ENCODE assay signal across 11 cellular contexts in genomic region chr6:168007592-168008338, GRCh38. TPM values are rescaled to one million over a fixed set of nuclear protein-coding genes. Genes with fewer than 3 reads are reported as not detected.
A peak's percentile ranks its signal among the peaks of the same experiment; 100 is the strongest.
DNase-seq lines count a peak whose midpoint lies in the region; ATAC-seq, FAIRE-seq and TF ChIP-seq lines count a peak whose summit lies in the region.
"Had no signal": no experiment of that assay in that cellular context is flagged by ENCODE, and none has a peak within 500 bp of the region (broad histone marks: within the 10 kb centered on the region; RNA-seq: fewer than 3 reads in every experiment).

No MANE protein-coding gene starts in this region.

- H3K4me3 ChIP-seq in AG09309 (ENCODE audit: control insufficient read depth, low read depth, low read length) (no peak overlapping the region), MG63 (no peak overlapping the region), brain microvascular endothelial cell (ENCODE audit: low read depth, low read length) (no peak overlapping the region), HepG2 (replicated peaks in 1 of 3; ENCODE audit: insufficient read depth in 1 of 3, low read depth in 2 of 3, low read length in 3 of 3) (no peak overlapping the region)

- peak; percentile 97 for DNase-seq in AG09309 (ENCODE audit: low read depth)
- peak; percentile 89 for DNase-seq in MG63
- DNase-seq in brain microvascular endothelial cell, result peak; percentile 100
- DNase-seq in HepG2 (ENCODE audit: low spot score), result peak; percentile 28
- DNase-seq in T-helper 2 cell treated with Interferon-gamma antibody and Interleukin-4, amounts not matched to agents 5 μg/mL and 100 μg/mL, for 36 hours (ENCODE audit: low spot score), result no peak
- no peak for DNase-seq in left colon
- DNase-seq: activated CD4-positive, alpha-beta T cell treated with anti-CD3 and anti-CD28 coated beads, Interleukin-2, amount 50 U/mL, for 4 hours; DMS153; NCI-H2029 had no signal

- CTCF ChIA-PET in HepG2 (lab: Yijun Ruan, JAX; ENCODE audit: low intra/inter-chr PET ratio, low total read pairs), result no interaction called here

- FAIRE-seq in HepG2 (lab: Jason Lieb, UNC), result no peak

- no peak overlapping the region for H2AFZ ChIP-seq in HepG2 (ENCODE audit: low read length)

- no peaks in the 10 kb centered on the region for H3K79me2 ChIP-seq in HepG2 (ENCODE audit: insufficient read depth, low read length)

- H3K27ac ChIP-seq in brain microvascular endothelial cell (peak overlapping the region; percentile 96), HepG2 (ENCODE audit: extremely low read length, insufficient read depth, low read length) (no peak overlapping the region)

- H3K27me3 Mint-ChIP-seq in T-helper 2 cell treated with Interferon-gamma antibody and Interleukin-4, amounts not matched to agents 5 μg/mL and 100 μg/mL, for 36 hours (ENCODE audit: low read depth), result no peaks in the 10 kb centered on the region

- intact Hi-C loops in HepG2 (cut with micrococcal nuclease; ENCODE audit: unreplicated experiment) (no loop called here), left colon (cut with DNase I, micrococcal nuclease) (no loop called here)

- TF ChIP-seq CTCF in AG09309 (IDR thresholded peaks at IDR 0.05; ENCODE audit: control insufficient read depth, insufficient read depth, low read depth, low read length, missing control alignments), result no peak
- TF ChIP-seq CTCF in brain microvascular endothelial cell (IDR thresholded peaks at IDR 0.05; ENCODE audit: low read depth, low read length, missing control alignments), result no peak
- no peak for TF ChIP-seq CTCF in HepG2 (CRISPR knock-in tag; IDR thresholded peaks at IDR 0.05)

- WGBS in HepG2 (ENCODE audit: low lambda C conversion rate), result 0% methylated on average over 3 of the region's 3 CpGs

- no peaks in the 10 kb centered on the region for H3K36me3 ChIP-seq in MG63
- no peaks in the 10 kb centered on the region for H3K36me3 ChIP-seq in brain microvascular endothelial cell (replicated peaks)
- H3K36me3 ChIP-seq in HepG2 (replicated peaks in 1 of 2; ENCODE audit: control insufficient read depth in 1 of 2, insufficient read depth in 2 of 2, low read length in 2 of 2), result no peaks in the 10 kb centered on the region

- H3K9ac ChIP-seq in HepG2 (ENCODE audit: insufficient read depth, low read depth, low read length), result no peak overlapping the region

- no peaks in the 10 kb centered on the region for H3K4me1 ChIP-seq in HepG2 (ENCODE audit: insufficient read depth, low read length)

- in situ Hi-C loops in brain microvascular endothelial cell (cut with HindIII; ENCODE audit: low pct_ligation_motif_present, low sequenced_read_pairs) (no loop called here), HepG2 (cut with HindIII; ENCODE audit: extremely low pct_ligation_motif_present, low pct_unique_long_range_greater_than_20kb) (no loop called here)

- H3K4me1 Mint-ChIP-seq in T-helper 2 cell treated with Interferon-gamma antibody and Interleukin-4, amounts not matched to agents 5 μg/mL and 100 μg/mL, for 36 hours (ENCODE audit: low read depth), result peaks cover 1% of the 10 kb centered on the region

- no peaks in the 10 kb centered on the region for H3K27me3 ChIP-seq in MG63
- no peaks in the 10 kb centered on the region for H3K27me3 ChIP-seq in brain microvascular endothelial cell (replicated peaks)
- H3K27me3 ChIP-seq in HepG2 (ENCODE audit: control insufficient read depth in 1 of 2, insufficient read depth in 2 of 2, low read length in 2 of 2), result peaks cover 0 to 22% of the 10 kb centered on the region in 2 experiments; a peak in 3 of 5 replicates

- POLR2A ChIA-PET in HepG2 (lab: Yijun Ruan, JAX), result no interaction called here

- ATAC-seq in HepG2 (no peak; the same call in 2 of the 3 replicates), left colon (no peak), GM21619 (IDR thresholded peaks at IDR 0.05; ENCODE audit: unreplicated experiment) (no peak), HG02885 (IDR thresholded peaks at IDR 0.05; ENCODE audit: poor library complexity, unreplicated experiment) (no peak)

- no TSS peak for BruUV-seq in HepG2 (replicated peaks; lab: Mats Ljungman, UMichigan)

- H4K20me1 ChIP-seq in HepG2 (ENCODE audit: insufficient read depth, low read length), result no peaks in the 10 kb centered on the region

- H3K9me3 Mint-ChIP-seq in T-helper 2 cell treated with Interferon-gamma antibody and Interleukin-4, amounts not matched to agents 5 μg/mL and 100 μg/mL, for 36 hours, result peaks cover 32% of the 10 kb centered on the region

- TF ChIP-seq RAD21 in HepG2 (CRISPR knock-in tag; IDR thresholded peaks at IDR 0.05), result no peak

- no peak for TF ChIP-seq POLR2A in HepG2 (IDR thresholded peaks at IDR 0.05; ENCODE audit: insufficient read depth in 1 of 2, low read depth in 2 of 2, low read length in 2 of 2)

- no peak overlapping the region for H3K4me3 Mint-ChIP-seq in T-helper 2 cell treated with Interferon-gamma antibody and Interleukin-4, amounts not matched to agents 5 μg/mL and 100 μg/mL, for 36 hours

- peaks cover 30% of the 10 kb centered on the region for H3K9me3 ChIP-seq in MG63
- peaks cover 26% of the 10 kb centered on the region for H3K9me3 ChIP-seq in HepG2 (ENCODE audit: low read length)

- TF ChIP-seq EP300 in HepG2 (IDR thresholded peaks at IDR 0.05; ENCODE audit: low read depth in 2 of 2, low read length in 2 of 2) (no peak), HepG2 (CRISPR knock-in tag; IDR thresholded peaks at IDR 0.05; ENCODE audit: borderline replicate concordance) (no peak)

- no peaks in the 10 kb centered on the region for H3K36me3 Mint-ChIP-seq in T-helper 2 cell treated with Interferon-gamma antibody and Interleukin-4, amounts not matched to agents 5 μg/mL and 100 μg/mL, for 36 hours (ENCODE audit: low read depth)

- no peak overlapping the region for H3K27ac Mint-ChIP-seq in T-helper 2 cell treated with Interferon-gamma antibody and Interleukin-4, amounts not matched to agents 5 μg/mL and 100 μg/mL, for 36 hours

- no peak overlapping the region for H3K4me2 ChIP-seq in HepG2 (ENCODE audit: low read depth, low read length)

TF ChIP-seq in HepG2, 621 proteins besides CTCF, POLR2A, EP300 and RAD21:
- TF ChIP-seq FOXP1 (IDR thresholded peaks at IDR 0.05) (no peak), FOXP1 (CRISPR knock-in tag; IDR thresholded peaks at IDR 0.05) (no peak), NCOA1 (CRISPR knock-in tag; IDR thresholded peaks at IDR 0.05) (no peak), SP5 (CRISPR knock-in tag; IDR thresholded peaks at IDR 0.05; ENCODE audit: borderline replicate concordance, low read depth) (no peak), RFX5 (IDR thresholded peaks at IDR 0.05; ENCODE audit: low read depth, low read length) (peak; percentile 77; the same call in 1 of the 2 replicates), CEBPB (IDR thresholded peaks at IDR 0.05; ENCODE audit: borderline replicate concordance, low read depth, low read length) (peak; percentile 27; the same call in 1 of the 2 replicates), NFATC3 (CRISPR knock-in tag; IDR thresholded peaks at IDR 0.05) (no peak)

RNA-seq across cellular contexts. Expression of gene KIF25, which starts 10.3 kb away (rescaled TPM):
- not detected in 2 replicates for total RNA-seq in MG63 (2014; rRNA removed; shearing (Covaris generic); ENCODE audit: low replicate concordance)
- not detected in 2 replicates for total RNA-seq in HepG2 (2016; rRNA removed; fragmentation: Illumina TruSeq; extraction: Trizol)
- total RNA-seq in HepG2 (2016; cell fraction: cytosol; rRNA removed; fragmentation: Illumina TruSeq; extraction: Trizol; ENCODE audit: low read depth), result not detected in 2 replicates
- total RNA-seq in HepG2 (2016; cell fraction: insoluble cytoplasmic fraction; rRNA removed; fragmentation: Illumina TruSeq; extraction: Trizol), result not detected in 2 replicates
- not detected in 2 replicates for total RNA-seq in HepG2 (2016; cell fraction: membrane; rRNA removed; fragmentation: Illumina TruSeq; extraction: Trizol)
- not detected in 2 replicates for total RNA-seq in HepG2 (2016; cell fraction: nucleus; rRNA removed; fragmentation: Illumina TruSeq; extraction: Trizol)
- not detected in 2 replicates for polyA plus RNA-seq in HepG2 (2011; rRNA removed)
- not detected in 2 replicates for polyA plus RNA-seq in HepG2 (2011; cell fraction: cytosol; rRNA removed)
- polyA plus RNA-seq in HepG2 (2011; cell fraction: nucleus; rRNA removed), result not detected in 2 replicates
- polyA plus RNA-seq in HepG2 (2012), result not detected in 2 replicates
- not detected in 2 replicates for polyA plus RNA-seq in HepG2 (2016; cell fraction: cytosol; fragmentation: Illumina TruSeq; extraction: Trizol; ENCODE audit: low read depth)
- not detected in 2 replicates for polyA plus RNA-seq in HepG2 (2016; cell fraction: insoluble cytoplasmic fraction; fragmentation: Illumina TruSeq; extraction: Trizol; ENCODE audit: low read depth)
- polyA plus RNA-seq in HepG2 (2016; cell fraction: membrane; fragmentation: Illumina TruSeq; extraction: Trizol; ENCODE audit: low read depth), result not detected in 2 replicates
- polyA plus RNA-seq in HepG2 (2016; cell fraction: nucleus; fragmentation: Illumina TruSeq; extraction: Trizol; ENCODE audit: insufficient read depth, low read depth), result not detected in 2 replicates
- polyA minus RNA-seq in HepG2 (2011; rRNA and poly(A)+ RNA removed; ENCODE audit: low replicate concordance), result not detected in 2 replicates
- polyA minus RNA-seq in HepG2 (2011; cell fraction: cytosol; rRNA and poly(A)+ RNA removed), result not detected in 2 replicates
- not detected in 2 replicates for polyA minus RNA-seq in HepG2 (2011; cell fraction: nucleus; rRNA and poly(A)+ RNA removed)
- under 1 TPM; 0.22 to 0.27 TPM for total RNA-seq in left colon

Comparison
In these comparisons a context has a peak if more than half of its experiments do, and no peak if none do; other contexts are left out.
1. DNase-seq: peak in AG09309 (single experiment), MG63 (single experiment), brain microvascular endothelial cell (single experiment) and HepG2 (single experiment); none in T-helper 2 cell treated with Interferon-gamma antibody and Interleukin-4, amounts not matched to agents 5 μg/mL and 100 μg/mL, for 36 hours (single experiment) and left colon (0 of 2).